1 cellular context compared by ENCODE assay signal in the genomic region with DNA sequence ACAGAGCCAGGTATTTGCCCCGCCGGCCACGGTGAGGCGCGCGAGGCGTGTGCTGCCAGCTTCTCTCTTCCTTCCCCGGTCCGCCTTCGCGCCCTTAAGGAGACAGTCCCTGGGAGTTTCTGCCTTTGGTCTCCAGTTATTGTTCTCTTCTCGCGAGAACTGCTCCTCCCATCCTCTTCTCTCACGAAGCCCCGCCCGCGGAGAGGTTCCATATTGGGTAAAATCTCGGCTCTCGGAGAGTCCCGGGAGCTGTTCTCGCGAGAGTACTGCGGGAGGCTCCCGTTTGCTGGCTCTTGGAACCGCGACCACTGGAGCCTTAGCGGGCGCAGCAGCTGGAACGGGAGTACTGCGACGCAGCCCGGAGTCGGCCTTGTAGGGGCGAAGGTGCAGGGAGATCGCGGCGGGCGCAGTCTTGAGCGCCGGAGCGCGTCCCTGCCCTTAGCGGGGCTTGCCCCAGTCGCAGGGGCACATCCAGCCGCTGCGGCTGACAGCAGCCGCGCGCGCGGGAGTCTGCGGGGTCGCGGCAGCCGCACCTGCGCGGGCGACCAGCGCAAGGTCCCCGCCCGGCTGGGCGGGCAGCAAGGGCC.
TF ChIP-seq lines count a peak whose summit lies in the region.

Gene MAPK14, plus strand, starts transcription at position 308 of the 587 bp plus-strand sequence. CDS start 350 bp downstream, outside the sequence.

TF ChIP-seq in K562, 482 proteins besides CTCF, POLR2A, EP300 and RAD21 (continued from another document and continues in another):
- TF ChIP-seq, protein P1, sequence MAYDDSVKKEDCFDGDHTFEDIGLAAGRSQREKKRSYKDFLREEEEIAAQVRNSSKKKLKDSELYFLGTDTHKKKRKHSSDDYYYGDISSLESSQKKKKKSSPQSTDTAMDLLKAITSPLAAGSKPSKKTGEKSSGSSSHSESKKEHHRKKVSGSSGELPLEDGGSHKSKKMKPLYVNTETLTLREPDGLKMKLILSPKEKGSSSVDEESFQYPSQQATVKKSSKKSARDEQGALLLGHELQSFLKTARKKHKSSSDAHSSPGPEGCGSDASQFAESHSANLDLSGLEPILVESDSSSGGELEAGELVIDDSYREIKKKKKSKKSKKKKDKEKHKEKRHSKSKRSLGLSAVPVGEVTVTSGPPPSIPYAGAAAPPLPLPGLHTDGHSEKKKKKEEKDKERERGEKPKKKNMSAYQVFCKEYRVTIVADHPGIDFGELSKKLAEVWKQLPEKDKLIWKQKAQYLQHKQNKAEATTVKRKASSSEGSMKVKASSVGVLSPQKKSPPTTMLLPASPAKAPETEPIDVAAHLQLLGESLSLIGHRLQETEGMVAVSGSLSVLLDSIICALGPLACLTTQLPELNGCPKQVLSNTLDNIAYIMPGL (CRISPR knock-in tag; IDR thresholded peaks at IDR 0.05): peak; percentile 69; the same call in 1 of the 2 replicates
- no peak for TF ChIP-seq ZNF277 (CRISPR knock-in tag; IDR thresholded peaks at IDR 0.05; ENCODE audit: borderline replicate concordance)
- no peak for TF ChIP-seq CCAR2 (IDR thresholded peaks at IDR 0.05; ENCODE audit: low read depth, low read length)
- TF ChIP-seq GTF2E2 (tag; IDR thresholded peaks at IDR 0.05): no peak
- peak; percentile 69 for TF ChIP-seq CXXC5 (CRISPR knock-in tag; IDR thresholded peaks at IDR 0.05)
- peak; percentile 50 for TF ChIP-seq PHF20 (IDR thresholded peaks at IDR 0.05; ENCODE audit: partially characterized antibody)
- TF ChIP-seq ETS1 (conservative IDR thresholded peaks at IDR 0.05; ENCODE audit: control insufficient read depth, low read depth, low read length): peak; percentile 40
- 0 out of 2 replicates have a peak, but pooled peaks have one; percentile 32 for TF ChIP-seq ETV1 (tag; conservative IDR thresholded peaks at IDR 0.05; ENCODE audit: low read depth)
- peak; percentile 100 for TF ChIP-seq ZHX1 (conservative IDR thresholded peaks at IDR 0.05; ENCODE audit: low read length)
- peak; percentile 74 for TF ChIP-seq GATAD2B (IDR thresholded peaks at IDR 0.05; ENCODE audit: borderline replicate concordance)
- peak; percentile 94 for TF ChIP-seq SUPT5H (IDR thresholded peaks at IDR 0.05)
- no peak for TF ChIP-seq HES1 (IDR thresholded peaks at IDR 0.05; ENCODE audit: low read depth)
- TF ChIP-seq MYC (IDR thresholded peaks at IDR 0.05; ENCODE audit: low read depth, low read length): peak; percentile 42
- TF ChIP-seq MYC (CRISPR knock-in tag; IDR thresholded peaks at IDR 0.05; ENCODE audit: borderline replicate concordance, low read depth): no peak
- TF ChIP-seq, protein P2, sequence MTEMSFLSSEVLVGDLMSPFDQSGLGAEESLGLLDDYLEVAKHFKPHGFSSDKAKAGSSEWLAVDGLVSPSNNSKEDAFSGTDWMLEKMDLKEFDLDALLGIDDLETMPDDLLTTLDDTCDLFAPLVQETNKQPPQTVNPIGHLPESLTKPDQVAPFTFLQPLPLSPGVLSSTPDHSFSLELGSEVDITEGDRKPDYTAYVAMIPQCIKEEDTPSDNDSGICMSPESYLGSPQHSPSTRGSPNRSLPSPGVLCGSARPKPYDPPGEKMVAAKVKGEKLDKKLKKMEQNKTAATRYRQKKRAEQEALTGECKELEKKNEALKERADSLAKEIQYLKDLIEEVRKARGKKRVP (CRISPR knock-in tag; IDR thresholded peaks at IDR 0.05): peak; percentile 24; the same call in 1 of the 2 replicates
- TF ChIP-seq ATF3 (IDR thresholded peaks at IDR 0.05): no peak
- TF ChIP-seq ATF3 (CRISPR knock-in tag; conservative IDR thresholded peaks at IDR 0.05): peak; percentile 80; the same call in 1 of the 2 replicates
- TF ChIP-seq ATF1 (CRISPR knock-in tag; IDR thresholded peaks at IDR 0.05): no peak
- TF ChIP-seq ATF1 (tag; IDR thresholded peaks at IDR 0.05): peak; percentile 45
- no peak for TF ChIP-seq MCM5 (IDR thresholded peaks at IDR 0.05; ENCODE audit: low read depth)
- no peak for TF ChIP-seq NFATC3 (IDR thresholded peaks at IDR 0.05)
- TF ChIP-seq E2F1 (CRISPR knock-in tag; IDR thresholded peaks at IDR 0.05): peak; percentile 96
- no peak for TF ChIP-seq MEIS2 (IDR thresholded peaks at IDR 0.05; ENCODE audit: partially characterized antibody)
- 0 out of 2 replicates have a peak, but pooled peaks have one; percentile 65 for TF ChIP-seq HDAC8 (tag; IDR thresholded peaks at IDR 0.05)
- TF ChIP-seq, protein P3, sequence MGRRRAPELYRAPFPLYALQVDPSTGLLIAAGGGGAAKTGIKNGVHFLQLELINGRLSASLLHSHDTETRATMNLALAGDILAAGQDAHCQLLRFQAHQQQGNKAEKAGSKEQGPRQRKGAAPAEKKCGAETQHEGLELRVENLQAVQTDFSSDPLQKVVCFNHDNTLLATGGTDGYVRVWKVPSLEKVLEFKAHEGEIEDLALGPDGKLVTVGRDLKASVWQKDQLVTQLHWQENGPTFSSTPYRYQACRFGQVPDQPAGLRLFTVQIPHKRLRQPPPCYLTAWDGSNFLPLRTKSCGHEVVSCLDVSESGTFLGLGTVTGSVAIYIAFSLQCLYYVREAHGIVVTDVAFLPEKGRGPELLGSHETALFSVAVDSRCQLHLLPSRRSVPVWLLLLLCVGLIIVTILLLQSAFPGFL (CRISPR knock-in tag; IDR thresholded peaks at IDR 0.05): peak; percentile 88
- TF ChIP-seq ZC3H11A (IDR thresholded peaks at IDR 0.05; ENCODE audit: low read depth, low read length): no peak
- peak; percentile 33 for TF ChIP-seq SP2 (IDR thresholded peaks at IDR 0.05; ENCODE audit: extremely low read depth, low read depth, low read length, poor library complexity, severe bottlenecking)
- no peak for TF ChIP-seq DDX20 (tag; IDR thresholded peaks at IDR 0.05; ENCODE audit: low read depth)
- peak; percentile 56 for TF ChIP-seq KLF16 (IDR thresholded peaks at IDR 0.05)
- TF ChIP-seq TBL1XR1 (IDR thresholded peaks at IDR 0.05; ENCODE audit: low read length in 2 of 2): peak in 1 of 2 experiments; percentile 51; a peak in 1 of 4 replicates
- peak; percentile 57; the same call in 1 of the 2 replicates for TF ChIP-seq HNRNPL (IDR thresholded peaks at IDR 0.05; ENCODE audit: low read depth, low read length)
- TF ChIP-seq ZNF445 (CRISPR knock-in tag; IDR thresholded peaks at IDR 0.05; ENCODE audit: low read depth): no peak
- TF ChIP-seq CREB3L1 (IDR thresholded peaks at IDR 0.05; ENCODE audit: borderline replicate concordance, low read depth): peak; percentile 99
- peak; percentile 71; the same call in 1 of the 2 replicates for TF ChIP-seq MXI1 (IDR thresholded peaks at IDR 0.05; ENCODE audit: low read depth, low read length)
- TF ChIP-seq CBX3 (IDR thresholded peaks at IDR 0.05; ENCODE audit: borderline replicate concordance in 1 of 2, low read length in 2 of 2): peak in 1 of 2 experiments; percentile 63; a peak in 1 of 3 replicates
- TF ChIP-seq NCOA6 (IDR thresholded peaks at IDR 0.05): no peak
- TF ChIP-seq ZNF511 (CRISPR knock-in tag; IDR thresholded peaks at IDR 0.05): 0 out of 2 replicates have a peak, but pooled peaks have one; percentile 54
- TF ChIP-seq HMG20A (CRISPR knock-in tag; conservative IDR thresholded peaks at IDR 0.05): no peak
- peak; percentile 92 for TF ChIP-seq ETV5 (CRISPR knock-in tag; IDR thresholded peaks at IDR 0.05; ENCODE audit: low read depth)
- TF ChIP-seq ZNF3 (CRISPR knock-in tag; IDR thresholded peaks at IDR 0.05): no peak
- TF ChIP-seq KDM5B (IDR thresholded peaks at IDR 0.05; ENCODE audit: insufficient replicate concordance, low read depth, low read length): peak; percentile 95
- peak; percentile 48; the same call in 1 of the 2 replicates for TF ChIP-seq MBD2 (IDR thresholded peaks at IDR 0.05; ENCODE audit: borderline replicate concordance, low read depth)
- TF ChIP-seq ZC3H8 (IDR thresholded peaks at IDR 0.05): no peak
